10 cellular contexts compared by ENCODE assay signal in the genomic region with DNA sequence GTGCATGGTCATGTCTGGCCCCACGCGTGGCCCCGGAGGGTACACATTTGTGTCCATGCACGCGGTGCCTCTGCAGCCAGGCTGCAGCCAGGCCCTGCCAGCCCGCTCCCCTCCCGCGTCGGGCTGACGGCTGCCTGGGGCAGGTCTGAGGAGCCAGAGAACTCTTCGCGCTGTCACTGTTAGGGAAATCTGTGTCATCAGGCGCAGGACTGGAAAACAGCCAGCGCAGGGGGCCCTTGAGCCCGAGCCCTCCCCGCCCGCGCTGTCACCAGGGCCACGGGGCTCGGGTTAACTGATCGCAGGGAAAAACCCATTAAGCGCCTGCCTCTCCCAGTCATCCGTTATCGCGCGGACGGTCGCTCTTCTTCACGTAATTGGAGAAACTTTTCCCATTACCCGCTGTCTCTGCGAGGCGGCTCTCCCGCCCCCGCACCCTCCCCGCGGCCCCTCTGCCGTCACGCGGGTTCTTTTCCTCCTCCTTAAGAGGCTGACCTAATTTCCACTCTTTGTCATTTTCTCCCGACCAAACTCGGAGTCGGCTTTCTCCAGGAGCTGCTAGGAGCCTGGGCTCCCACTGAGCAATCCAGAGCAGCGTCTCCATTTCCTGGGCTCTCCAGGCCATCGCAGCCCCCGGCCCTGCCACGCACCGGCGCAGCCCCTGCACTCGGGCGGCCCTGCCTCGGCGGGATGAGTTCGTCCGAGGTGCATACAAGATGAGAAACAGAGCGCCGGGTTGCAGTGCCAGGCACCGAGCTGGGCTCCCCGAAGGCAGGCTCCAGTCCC. TPM values are rescaled to one million over a fixed set of nuclear protein-coding genes. Genes with fewer than 3 reads are reported as not detected.
DNase-seq lines count a peak whose midpoint lies in the region; ATAC-seq and TF ChIP-seq lines count a peak whose summit lies in the region.
"Had no signal": no experiment of that assay in that cellular context is flagged by ENCODE, and none has a peak within 500 bp of the region (broad histone marks: within the 10 kb centered on the region; RNA-seq: fewer than 3 reads in every experiment).

No MANE protein-coding gene starts in this region.

- H3K9me3 Mint-ChIP-seq in osteocyte (ENCODE audit: unreplicated experiment), result no peaks in the 10 kb centered on the region
- H3K9me3 Mint-ChIP-seq: central memory CD8-positive, alpha-beta T cell had no signal

- peaks cover 10% of the 10 kb centered on the region for H3K4me1 Mint-ChIP-seq in osteocyte (ENCODE audit: unreplicated experiment)
- H3K4me1 Mint-ChIP-seq: central memory CD8-positive, alpha-beta T cell had no signal

- DNase-seq in EH (ENCODE audit: low read depth) (peak; percentile 27), NCI-H2227 (lab: John Stamatoyannopoulos, UW; ENCODE audit: unreplicated experiment) (peak; percentile 18), fibroblast of mammary gland (ENCODE audit: low read depth) (peak; percentile 19), osteocyte (ENCODE audit: extremely low spot score, unreplicated experiment) (peak; percentile 81), NCI-H2196 treated with DMSO at 0.1 percent for 48 hours (lab: John Stamatoyannopoulos, UW; ENCODE audit: unreplicated experiment) (no peak), NCI-H146 treated with DMSO at 0.1 percent for 48 hours (lab: John Stamatoyannopoulos, UW; ENCODE audit: unreplicated experiment) (no peak), prostate gland (ENCODE audit: low spot score) (no peak)
- DNase-seq: NCI-H2081 had no signal

- no peak for ATAC-seq in HG02840 (IDR thresholded peaks at IDR 0.05; ENCODE audit: low FRiP score, unreplicated experiment)

- no peaks in the 10 kb centered on the region for H3K9me3 ChIP-seq in prostate gland

- peak overlapping the region; percentile 60 for H3K4me3 Mint-ChIP-seq in osteocyte (ENCODE audit: unreplicated experiment)
- H3K4me3 Mint-ChIP-seq: central memory CD8-positive, alpha-beta T cell had no signal

- H3K4me3 ChIP-seq in fibroblast of mammary gland (ENCODE audit: control insufficient read depth, low read depth, low read length) (no peak overlapping the region), prostate gland (peak overlapping the region in 1 of 2 donors; percentile 15)

- WGBS in prostate gland, result 3% methylated on average over 55 of the region's 58 CpGs

- H3K27ac ChIP-seq in prostate gland, result no peak overlapping the region

- TF ChIP-seq CTCF in fibroblast of mammary gland (conservative IDR thresholded peaks at IDR 0.05; ENCODE audit: control insufficient read depth, insufficient read depth, low read depth, low read length), result no peak
- TF ChIP-seq CTCF in osteocyte (IDR thresholded peaks at IDR 0.05), result no peak
- TF ChIP-seq CTCF in prostate gland (IDR thresholded peaks at IDR 0.05), result no peak

- peaks cover 17% of the 10 kb centered on the region for H3K27me3 ChIP-seq in prostate gland (replicated peaks; ENCODE audit: insufficient read depth)

- no peaks in the 10 kb centered on the region for H3K36me3 ChIP-seq in prostate gland

- intact Hi-C loops in prostate gland (cut with DNase I), result no loop called here

- no peaks in the 10 kb centered on the region for H3K36me3 Mint-ChIP-seq in osteocyte (ENCODE audit: unreplicated experiment)

- TF ChIP-seq POLR2A in prostate gland (IDR thresholded peaks at IDR 0.05), result no peak

- peaks cover 57% of the 10 kb centered on the region for H3K27me3 Mint-ChIP-seq in osteocyte (ENCODE audit: unreplicated experiment)

- H3K4me1 ChIP-seq in prostate gland (replicated peaks), result peaks cover 5% of the 10 kb centered on the region

- no peak overlapping the region for H3K27ac Mint-ChIP-seq in osteocyte (ENCODE audit: unreplicated experiment)

RNA-seq across cellular contexts. Expression of gene PRR23E, which starts 57.5 kb away (rescaled TPM):
- total RNA-seq in osteocyte (not detected in 2 replicates), prostate gland (not detected)

Comparison
In these comparisons a context has a peak if more than half of its experiments do, and no peak if none do; other contexts are left out.
1. DNase-seq: peak in EH (single experiment), NCI-H2227 (single experiment), fibroblast of mammary gland (single experiment) and osteocyte (single experiment); none in NCI-H2196 treated with DMSO at 0.1 percent for 48 hours (single experiment), NCI-H146 treated with DMSO at 0.1 percent for 48 hours (single experiment) and prostate gland (single experiment).